In the genomic region with DNA sequence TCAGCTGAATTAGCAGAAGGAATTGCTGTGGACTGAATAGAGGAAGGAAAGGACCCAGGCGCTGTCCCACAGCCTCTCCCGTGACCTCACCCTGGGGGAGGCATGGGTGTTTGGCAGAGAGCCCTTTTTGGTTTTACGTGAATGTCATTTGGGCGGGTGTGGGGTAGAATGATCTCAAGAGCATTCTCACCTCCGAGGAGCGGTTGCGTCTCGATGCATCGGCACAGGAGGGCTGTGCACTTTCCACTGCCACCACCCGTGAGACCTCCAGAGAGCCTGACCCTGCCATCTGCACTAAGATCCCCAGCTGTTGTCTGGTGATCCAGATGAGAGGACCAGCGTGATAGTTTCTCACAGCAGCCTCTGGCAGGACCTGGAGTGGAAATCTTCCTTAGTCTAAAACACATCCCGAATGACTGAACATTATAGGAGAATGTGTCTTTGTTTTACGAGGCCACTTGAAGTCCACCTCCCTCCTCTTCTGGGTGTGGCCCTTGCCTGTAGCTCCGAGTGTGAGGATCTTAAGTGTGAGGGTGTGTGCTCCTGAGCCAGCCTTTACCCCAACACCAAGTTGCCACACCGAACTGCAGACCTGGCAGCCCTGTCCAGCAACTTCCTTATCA, we compare ENCODE assay signal across 1 cellular context.
TF ChIP-seq lines count a peak whose summit lies in the region.

No MANE protein-coding gene starts in this region.

TF ChIP-seq in SK-N-SH, 30 proteins besides CTCF, POLR2A, EP300 and RAD21 (continued from another document):
- TF ChIP-seq, protein P1, sequence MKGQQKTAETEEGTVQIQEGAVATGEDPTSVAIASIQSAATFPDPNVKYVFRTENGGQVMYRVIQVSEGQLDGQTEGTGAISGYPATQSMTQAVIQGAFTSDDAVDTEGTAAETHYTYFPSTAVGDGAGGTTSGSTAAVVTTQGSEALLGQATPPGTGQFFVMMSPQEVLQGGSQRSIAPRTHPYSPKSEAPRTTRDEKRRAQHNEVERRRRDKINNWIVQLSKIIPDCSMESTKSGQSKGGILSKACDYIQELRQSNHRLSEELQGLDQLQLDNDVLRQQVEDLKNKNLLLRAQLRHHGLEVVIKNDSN (IDR thresholded peaks at IDR 0.05; ENCODE audit: borderline replicate concordance, low read depth) = no peak
- TF ChIP-seq RCOR1 (IDR thresholded peaks at IDR 0.05; ENCODE audit: low read length) (no peak), TAF1 (IDR thresholded peaks at IDR 0.05; ENCODE audit: borderline replicate concordance, low read depth, low read length) (no peak), TEAD4 (IDR thresholded peaks at IDR 0.05; ENCODE audit: borderline replicate concordance, insufficient read depth) (no peak), YY1 (IDR thresholded peaks at IDR 0.05; ENCODE audit: low read depth) (no peak)
- TF ChIP-seq, protein P2, sequence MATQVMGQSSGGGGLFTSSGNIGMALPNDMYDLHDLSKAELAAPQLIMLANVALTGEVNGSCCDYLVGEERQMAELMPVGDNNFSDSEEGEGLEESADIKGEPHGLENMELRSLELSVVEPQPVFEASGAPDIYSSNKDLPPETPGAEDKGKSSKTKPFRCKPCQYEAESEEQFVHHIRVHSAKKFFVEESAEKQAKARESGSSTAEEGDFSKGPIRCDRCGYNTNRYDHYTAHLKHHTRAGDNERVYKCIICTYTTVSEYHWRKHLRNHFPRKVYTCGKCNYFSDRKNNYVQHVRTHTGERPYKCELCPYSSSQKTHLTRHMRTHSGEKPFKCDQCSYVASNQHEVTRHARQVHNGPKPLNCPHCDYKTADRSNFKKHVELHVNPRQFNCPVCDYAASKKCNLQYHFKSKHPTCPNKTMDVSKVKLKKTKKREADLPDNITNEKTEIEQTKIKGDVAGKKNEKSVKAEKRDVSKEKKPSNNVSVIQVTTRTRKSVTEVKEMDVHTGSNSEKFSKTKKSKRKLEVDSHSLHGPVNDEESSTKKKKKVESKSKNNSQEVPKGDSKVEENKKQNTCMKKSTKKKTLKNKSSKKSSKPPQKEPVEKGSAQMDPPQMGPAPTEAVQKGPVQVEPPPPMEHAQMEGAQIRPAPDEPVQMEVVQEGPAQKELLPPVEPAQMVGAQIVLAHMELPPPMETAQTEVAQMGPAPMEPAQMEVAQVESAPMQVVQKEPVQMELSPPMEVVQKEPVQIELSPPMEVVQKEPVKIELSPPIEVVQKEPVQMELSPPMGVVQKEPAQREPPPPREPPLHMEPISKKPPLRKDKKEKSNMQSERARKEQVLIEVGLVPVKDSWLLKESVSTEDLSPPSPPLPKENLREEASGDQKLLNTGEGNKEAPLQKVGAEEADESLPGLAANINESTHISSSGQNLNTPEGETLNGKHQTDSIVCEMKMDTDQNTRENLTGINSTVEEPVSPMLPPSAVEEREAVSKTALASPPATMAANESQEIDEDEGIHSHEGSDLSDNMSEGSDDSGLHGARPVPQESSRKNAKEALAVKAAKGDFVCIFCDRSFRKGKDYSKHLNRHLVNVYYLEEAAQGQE (IDR thresholded peaks at IDR 0.05; ENCODE audit: low read depth, low read length) = no peak
- TF ChIP-seq, protein P3, sequence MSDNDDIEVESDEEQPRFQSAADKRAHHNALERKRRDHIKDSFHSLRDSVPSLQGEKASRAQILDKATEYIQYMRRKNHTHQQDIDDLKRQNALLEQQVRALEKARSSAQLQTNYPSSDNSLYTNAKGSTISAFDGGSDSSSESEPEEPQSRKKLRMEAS (IDR thresholded peaks at IDR 0.05; ENCODE audit: low read depth) = no peak
